ENCODE assay signal across 10 cellular contexts in the genomic region with DNA sequence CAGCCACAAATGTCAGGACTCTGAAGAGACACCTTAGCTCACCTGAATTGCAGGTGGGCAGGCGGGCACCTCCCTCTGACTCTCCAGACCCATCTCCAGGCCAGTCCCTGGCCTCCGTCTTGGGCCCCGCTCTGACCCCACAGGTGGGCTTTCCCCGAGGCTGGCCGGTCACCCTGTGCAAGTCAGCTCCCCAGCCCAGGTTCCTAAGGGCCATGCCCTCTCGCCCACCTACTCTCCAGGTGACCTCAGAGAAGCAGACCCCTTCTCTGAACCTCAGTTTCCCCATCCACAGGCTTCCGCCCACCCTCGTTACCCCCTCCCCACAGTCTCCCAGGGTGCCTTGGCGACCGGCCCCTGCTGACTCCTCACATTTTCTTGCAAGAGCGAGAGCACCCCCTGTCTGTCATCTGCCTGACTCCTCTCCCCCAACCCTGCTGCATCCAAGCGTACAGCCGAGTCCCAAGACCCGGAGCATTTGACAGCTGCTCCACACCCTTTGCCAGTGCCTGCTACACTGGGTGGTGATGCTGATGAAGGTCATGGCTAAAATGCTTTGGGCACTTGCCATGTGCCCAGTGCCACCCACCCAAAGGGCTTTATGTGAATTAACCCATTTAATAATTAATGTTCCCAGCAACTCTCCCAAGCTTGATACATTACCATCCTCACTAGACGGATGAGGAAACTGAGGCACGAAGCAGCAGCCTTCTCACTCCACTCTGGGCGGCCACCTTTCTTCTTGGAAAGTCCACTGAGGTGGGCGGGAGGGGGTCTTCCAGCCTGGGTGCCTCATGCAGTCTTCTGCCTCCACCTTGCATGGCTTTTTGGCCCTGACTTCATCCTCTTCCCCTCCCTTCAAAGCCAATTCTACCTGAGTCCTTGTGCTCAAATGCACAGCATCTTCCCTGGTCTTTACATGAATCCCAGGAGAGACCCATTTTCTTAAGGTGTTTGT. TPM values are rescaled to one million over a fixed set of nuclear protein-coding genes. Genes with fewer than 3 reads are reported as not detected.
DNase-seq lines count a peak whose midpoint lies in the region; ATAC-seq and TF ChIP-seq lines count a peak whose summit lies in the region.
"Had no signal": no experiment of that assay in that cellular context is flagged by ENCODE, and none has a peak within 500 bp of the region (broad histone marks: within the 10 kb centered on the region; RNA-seq: fewer than 3 reads in every experiment).

No MANE protein-coding gene starts in this region.

- DNase-seq in AML-193 (lab: John Stamatoyannopoulos, UW) = peak; percentile 1 to 8
- DNase-seq in Jurkat, Clone E6-1 (ENCODE audit: low read depth, low spot score) = peak; percentile 37
- DNase-seq in dorsolateral prefrontal cortex = peak in 5 of 10 donors; percentile 15 to 59 (median 53)
- peak; percentile 33 for DNase-seq in midbrain (lab: John Stamatoyannopoulos, UW)
- no peak for DNase-seq in NCI-H2081 (lab: John Stamatoyannopoulos, UW)
- DNase-seq in NCI-H128 (lab: John Stamatoyannopoulos, UW; ENCODE audit: unreplicated experiment) = no peak

- TF ChIP-seq CTCF in dorsolateral prefrontal cortex (IDR thresholded peaks at IDR 0.05 in 54 of 56, conservative IDR thresholded peaks at IDR 0.05 in 2 of 56; ENCODE audit: low read depth in 1 of 56, partially characterized antibody in 56 of 56) = peak in 54 of 56 donors; percentile 20 to 72 (median 54)

- H3K4me3 ChIP-seq in Jurkat, Clone E6-1 (ENCODE audit: low read length) = no peak overlapping the region
- H3K4me3 ChIP-seq in dorsolateral prefrontal cortex = no peak overlapping the region

- intact Hi-C loops in dorsolateral prefrontal cortex (cut with DNase I) = loop anchor here (1.0 to 5.0 kb wide), 3 partner anchors 115 to 165 kb away; a partner anchor contains a TSS

- ATAC-seq in GM19023 (IDR thresholded peaks at IDR 0.05; ENCODE audit: unreplicated experiment) (no peak), GM19463 (IDR thresholded peaks at IDR 0.05; ENCODE audit: unreplicated experiment) (no peak)

- H3K27ac ChIP-seq in dorsolateral prefrontal cortex = no peak overlapping the region

- no peaks in the 10 kb centered on the region for H3K27me3 ChIP-seq in dorsolateral prefrontal cortex

RNA-seq across cellular contexts. Expression of a gene that starts 51.1 kb away (rescaled TPM):
- polyA plus RNA-seq in Jurkat, Clone E6-1 (2012; ENCODE audit: insufficient read depth, insufficient read length) = not detected
- under 1 TPM in 2 of 120 experiments, not detected in 118; 0.64 to 0.72 TPM for total RNA-seq in dorsolateral prefrontal cortex
- total RNA-seq: activated CD8-positive, alpha-beta memory T cell treated with anti-CD3 and anti-CD28 coated beads for 36 hours had no signal
- polyA plus RNA-seq: neural cell had no signal

RNA-seq across cellular contexts. Expression of a gene that starts 57.8 kb away (rescaled TPM):
- not detected for polyA plus RNA-seq in Jurkat, Clone E6-1 (2012; ENCODE audit: insufficient read depth, insufficient read length)
- under 1 TPM in 1 of 120 experiments, not detected in 119; 0.72 TPM for total RNA-seq in dorsolateral prefrontal cortex
- total RNA-seq: activated CD8-positive, alpha-beta memory T cell treated with anti-CD3 and anti-CD28 coated beads for 36 hours had no signal
- polyA plus RNA-seq: neural cell had no signal

Comparison
In these comparisons a context has a peak if more than half of its experiments do, and no peak if none do; other contexts are left out.
1. DNase-seq: peak in AML-193 (2 of 2), Jurkat, Clone E6-1 (single experiment) and midbrain (single experiment); none in NCI-H2081 (0 of 2) and NCI-H128 (single experiment).